8 cellular contexts compared by ENCODE assay signal in genomic region chr1:243851129-243851756, GRCh38. TPM values are rescaled to one million over a fixed set of nuclear protein-coding genes. Genes with fewer than 3 reads are reported as not detected.
DNase-seq lines count a peak whose midpoint lies in the region; FAIRE-seq and TF ChIP-seq lines count a peak whose summit lies in the region.

No MANE protein-coding gene starts in this region.

- H3K27me3 ChIP-seq in MM.1S (replicated peaks; ENCODE audit: insufficient read depth, low read length): peaks cover 11% of the 10 kb centered on the region; the same call in 1 of the 2 replicates

- DNase-seq in NCI-H2107 treated with DMSO at 0.1 percent for 48 hours (lab: John Stamatoyannopoulos, UW; ENCODE audit: unreplicated experiment) (peak; percentile 72), NCI-H2107 (lab: John Stamatoyannopoulos, UW) (no peak), MM.1S (no peak), cardiac fibroblast (ENCODE audit: low read depth in 2 of 2) (peak in 1 of 2 donors; percentile 46), GM12892 (ENCODE audit: insufficient read length) (no peak), NCI-H1930 (lab: John Stamatoyannopoulos, UW) (no peak)

- peaks cover 12% of the 10 kb centered on the region for H3F3A ChIP-seq in MM.1S (ENCODE audit: insufficient read depth, low read length)

- H3K36me3 ChIP-seq in MM.1S (replicated peaks; ENCODE audit: insufficient read depth, low read length) (no peaks in the 10 kb centered on the region), mesodermal cell (ENCODE audit: control insufficient read depth, insufficient read depth, low read length) (no peaks in the 10 kb centered on the region), urinary bladder (ENCODE audit: insufficient read depth) (no peaks in the 10 kb centered on the region)

- H3K4me3 ChIP-seq in MM.1S (ENCODE audit: low read length) (peak overlapping the region; percentile 74), cardiac fibroblast (replicated peaks in 1 of 2; ENCODE audit: low read depth in 2 of 2, low read length in 2 of 2) (peak overlapping the region; percentile 66 to 79), mesodermal cell (ENCODE audit: extremely low read depth, insufficient read depth, low read length, poor library complexity, severe bottlenecking) (peak overlapping the region; percentile 69), urinary bladder (ENCODE audit: low read depth, low read length) (peak overlapping the region; percentile 98)

- peak overlapping the region; percentile 87 for H3K4me2 ChIP-seq in MM.1S (ENCODE audit: low read depth, low read length)

- H3K9ac ChIP-seq in MM.1S (ENCODE audit: low read length): peak overlapping the region; percentile 83

- no peaks in the 10 kb centered on the region for H4K20me1 ChIP-seq in MM.1S (ENCODE audit: insufficient read depth, low read length)

- H3K9me2 ChIP-seq in MM.1S (replicated peaks; ENCODE audit: insufficient read depth, low read length): no peaks in the 10 kb centered on the region

- H3K4me1 ChIP-seq in MM.1S (ENCODE audit: low read length) (peaks cover 18% of the 10 kb centered on the region), mesodermal cell (ENCODE audit: control insufficient read depth, insufficient read depth, low read length, poor library complexity, severe bottlenecking) (no peaks in the 10 kb centered on the region), urinary bladder (ENCODE audit: insufficient read depth) (no peaks in the 10 kb centered on the region)

- peak overlapping the region; percentile 69 for H2AFZ ChIP-seq in MM.1S (ENCODE audit: low read length)

- TF ChIP-seq POLR2A in GM12892 (IDR thresholded peaks at IDR 0.05; ENCODE audit: low read depth, low read length): no peak

- no peak for TF ChIP-seq CTCF in MM.1S (IDR thresholded peaks at IDR 0.05; ENCODE audit: low read length)
- TF ChIP-seq CTCF in cardiac fibroblast (IDR thresholded peaks at IDR 0.05; ENCODE audit: low read depth, low read length): no peak

- no peaks in the 10 kb centered on the region; the same call in 1 of the 2 replicates for H3K79me2 ChIP-seq in MM.1S (ENCODE audit: low read length)

- no peak for FAIRE-seq in GM12892 (lab: Jason Lieb, UNC)

- H3K9me3 ChIP-seq in MM.1S (replicated peaks; ENCODE audit: insufficient read depth, low read length) (no peaks in the 10 kb centered on the region), mesodermal cell (ENCODE audit: control insufficient read depth, low read length) (no peaks in the 10 kb centered on the region)

- 6 to 12% methylated on average over 18 of the region's 20 CpGs for WGBS in mesodermal cell (ENCODE audit: insufficient coverage in 2 of 2), 2 experiments
- WGBS in urinary bladder: 3% methylated on average over 20 of the region's 20 CpGs

- peak overlapping the region; percentile 69; the same call in 1 of the 2 replicates for H3K27ac ChIP-seq in MM.1S (ENCODE audit: low read length)
- H3K27ac ChIP-seq in mesodermal cell (ENCODE audit: low read depth, low read length, severe bottlenecking): peak overlapping the region; percentile 94
- peak overlapping the region; percentile 96 for H3K27ac ChIP-seq in urinary bladder (ENCODE audit: low read depth)

RNA-seq across cellular contexts. Expression of gene AKT3, which starts 1.2 kb away (rescaled TPM):
- 48.3 TPM for polyA plus RNA-seq in mesodermal cell (2013, experiment 1 of 2)
- 44.5 TPM for polyA plus RNA-seq in mesodermal cell (2013, experiment 2 of 2)
- total RNA-seq in urinary bladder: 94.3 TPM
- 43.0 TPM for polyA plus RNA-seq in urinary bladder
- 5.0 TPM for polyA plus RNA-seq in GM12892 (2012; ENCODE audit: missing spikeins)
